In the genomic region with DNA sequence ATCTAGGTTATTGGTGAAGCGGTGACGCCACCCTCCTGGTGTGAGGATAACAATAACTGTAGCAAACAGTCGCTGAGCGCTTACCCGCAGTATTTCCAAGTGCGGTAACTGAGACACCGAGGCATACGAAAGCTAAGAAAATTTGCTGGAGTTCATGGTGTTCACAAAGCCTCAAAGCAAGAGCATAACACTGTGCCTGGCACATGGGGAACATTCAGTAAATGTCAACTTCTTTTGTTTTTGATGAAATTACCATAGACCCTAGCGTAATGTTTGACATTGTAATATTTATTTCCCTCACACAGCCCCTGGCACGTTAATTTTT, we compare ENCODE assay signal across 8 cellular contexts. TPM values are rescaled to one million over a fixed set of nuclear protein-coding genes. Genes with fewer than 3 reads are reported as not detected.
A peak's percentile ranks its signal among the peaks of the same experiment; 100 is the strongest.
DNase-seq lines count a peak whose midpoint lies in the region; ATAC-seq and TF ChIP-seq lines count a peak whose summit lies in the region.

No MANE protein-coding gene starts in this region.

- no peaks in the 10 kb centered on the region for H3K27me3 Mint-ChIP-seq in dendritic cell treated with granulocyte-macrophage colony-stimulating factor and Interleukin-4, amounts not matched to agents 40 ng/mL and 50 ng/mL, for 4 days
- H3K27me3 Mint-ChIP-seq in naive thymus-derived CD4-positive, alpha-beta T cell: no peaks in the 10 kb centered on the region

- no peaks in the 10 kb centered on the region for H3K9me3 ChIP-seq in naive thymus-derived CD4-positive, alpha-beta T cell (ENCODE audit: control insufficient read depth in 2 of 3, low read length in 3 of 3)

- H3K4me3 ChIP-seq in AG10803 (ENCODE audit: low read length): peak overlapping the region; percentile 85
- peak overlapping the region; percentile 72 for H3K4me3 ChIP-seq in LNCaP clone FGC (ENCODE audit: low read depth, low read length)
- H3K4me3 ChIP-seq in naive thymus-derived CD4-positive, alpha-beta T cell (ENCODE audit: low read length): peak overlapping the region; percentile 76

- no peak for TF ChIP-seq CTCF in AG10803 (conservative IDR thresholded peaks at IDR 0.05; ENCODE audit: low read length)
- no peak for TF ChIP-seq CTCF in LNCaP clone FGC (IDR thresholded peaks at IDR 0.05; ENCODE audit: control insufficient read depth, extremely low read depth, insufficient read depth)

- H3K36me3 ChIP-seq in naive thymus-derived CD4-positive, alpha-beta T cell (ENCODE audit: control insufficient read depth in 2 of 3, insufficient read depth in 3 of 3, low read length in 3 of 3): peaks cover 0 to 4% (median 0%) of the 10 kb centered on the region in 3 experiments

- CTCF ChIA-PET in naive thymus-derived CD4-positive, alpha-beta T cell (lab: Charles Lee): interaction anchor here (0.6 to 1.0 kb wide), 3 partner anchors 209 to 286 kb away, joined by 3 to 4 read pairs (median 3); no protein-coding TSS in a partner anchor

- no peaks in the 10 kb centered on the region for H3K9me3 Mint-ChIP-seq in dendritic cell treated with granulocyte-macrophage colony-stimulating factor and Interleukin-4, amounts not matched to agents 40 ng/mL and 50 ng/mL, for 4 days
- peaks cover 0 to 3% (median 0%) of the 10 kb centered on the region in 11 donors for H3K9me3 Mint-ChIP-seq in naive thymus-derived CD4-positive, alpha-beta T cell

- H3K4me1 Mint-ChIP-seq in dendritic cell treated with granulocyte-macrophage colony-stimulating factor and Interleukin-4, amounts not matched to agents 40 ng/mL and 50 ng/mL, for 4 days (ENCODE audit: low read depth): peaks cover 23% of the 10 kb centered on the region
- H3K4me1 Mint-ChIP-seq in naive thymus-derived CD4-positive, alpha-beta T cell: peaks cover 11 to 32% (median 25%) of the 10 kb centered on the region in 7 donors

- intact Hi-C loops in dendritic cell treated with granulocyte-macrophage colony-stimulating factor and Interleukin-4, amounts not matched to agents 40 ng/mL and 50 ng/mL, for 4 days (cut with micrococcal nuclease): loop anchor here (1.0 kb wide), 1 partner anchor 225 kb away; a partner anchor contains a TSS
- intact Hi-C loops in naive thymus-derived CD4-positive, alpha-beta T cell (cut with micrococcal nuclease): loop anchor here (1.0 to 2.0 kb wide), 5 partner anchors 110 to 882 kb away; a partner anchor contains a TSS

- H3K4me1 ChIP-seq in naive thymus-derived CD4-positive, alpha-beta T cell (ENCODE audit: control insufficient read depth in 2 of 2, insufficient read depth in 2 of 2, low read length in 2 of 2): peaks cover 5 to 6% of the 10 kb centered on the region in 2 donors

- H3K27ac ChIP-seq in naive thymus-derived CD4-positive, alpha-beta T cell (ENCODE audit: low read depth, low read length): peak overlapping the region; percentile 93

- ATAC-seq in naive thymus-derived CD4-positive, alpha-beta T cell: no peak
- no peak for ATAC-seq in activated CD4-positive, CD25-positive, alpha-beta regulatory T cell treated with anti-CD3 and anti-CD28 coated beads, Interleukin-2, amount 50 U/mL, for 24 hours

- DNase-seq in AG10803 (ENCODE audit: low read depth) (no peak), LNCaP clone FGC (ENCODE audit: low read depth) (no peak), SIG-M5 treated with dmso at 0.1 percent for 504 hours (lab: John Stamatoyannopoulos, UW; ENCODE audit: unreplicated experiment) (no peak), germinal center (ENCODE audit: low spot score) (no peak), T-helper 9 cell (no peak)
- DNase-seq in naive thymus-derived CD4-positive, alpha-beta T cell: no peak

- H3K27ac Mint-ChIP-seq in dendritic cell treated with granulocyte-macrophage colony-stimulating factor and Interleukin-4, amounts not matched to agents 40 ng/mL and 50 ng/mL, for 4 days: peak overlapping the region; percentile 87
- H3K27ac Mint-ChIP-seq in naive thymus-derived CD4-positive, alpha-beta T cell: peak overlapping the region; percentile 80 to 96 (median 91)

- POLR2A ChIA-PET in naive thymus-derived CD4-positive, alpha-beta T cell (lab: Charles Lee): interaction anchor here (0.6 to 2.1 kb wide), 2 partner anchors 21 to 30 kb away, joined by 5 to 9 read pairs; no protein-coding TSS in a partner anchor

- H3K27me3 ChIP-seq in naive thymus-derived CD4-positive, alpha-beta T cell (ENCODE audit: control insufficient read depth in 2 of 2, insufficient read depth in 2 of 2, low read length in 2 of 2): no peaks in the 10 kb centered on the region

- H3K4me3 Mint-ChIP-seq in dendritic cell treated with granulocyte-macrophage colony-stimulating factor and Interleukin-4, amounts not matched to agents 40 ng/mL and 50 ng/mL, for 4 days: peak overlapping the region; percentile 78
- H3K4me3 Mint-ChIP-seq in naive thymus-derived CD4-positive, alpha-beta T cell: peak overlapping the region; percentile 82 to 93 (median 89)

- H3K36me3 Mint-ChIP-seq in dendritic cell treated with granulocyte-macrophage colony-stimulating factor and Interleukin-4, amounts not matched to agents 40 ng/mL and 50 ng/mL, for 4 days (ENCODE audit: low read depth): peaks cover 14% of the 10 kb centered on the region
- H3K36me3 Mint-ChIP-seq in naive thymus-derived CD4-positive, alpha-beta T cell: peaks cover 0 to 12% (median 8%) of the 10 kb centered on the region in 5 donors

RNA-seq across cellular contexts. Expression of a gene that starts 0.8 kb away (rescaled TPM):
- 10 to 100 TPM; 16.5 to 34.9 (median 21.4) TPM for total RNA-seq in naive thymus-derived CD4-positive, alpha-beta T cell
- polyA plus RNA-seq in naive thymus-derived CD4-positive, alpha-beta T cell: 10 to 100 TPM; 55.4 to 61.0 TPM

RNA-seq across cellular contexts. Expression of a gene that starts 12.1 kb away (rescaled TPM):
- 1,000 to 10,000 TPM in 1 of 5 experiments, 100 to 1,000 TPM in 1, 10 to 100 TPM in 2, 1 to 10 TPM in 1; 1.1 to 2,445 (median 48.5) TPM for total RNA-seq in naive thymus-derived CD4-positive, alpha-beta T cell
- 1 to 10 TPM; 1.7 to 5.7 TPM for polyA plus RNA-seq in naive thymus-derived CD4-positive, alpha-beta T cell
